Comparison of ENCODE assay signal across 8 cellular contexts in the genomic region with DNA sequence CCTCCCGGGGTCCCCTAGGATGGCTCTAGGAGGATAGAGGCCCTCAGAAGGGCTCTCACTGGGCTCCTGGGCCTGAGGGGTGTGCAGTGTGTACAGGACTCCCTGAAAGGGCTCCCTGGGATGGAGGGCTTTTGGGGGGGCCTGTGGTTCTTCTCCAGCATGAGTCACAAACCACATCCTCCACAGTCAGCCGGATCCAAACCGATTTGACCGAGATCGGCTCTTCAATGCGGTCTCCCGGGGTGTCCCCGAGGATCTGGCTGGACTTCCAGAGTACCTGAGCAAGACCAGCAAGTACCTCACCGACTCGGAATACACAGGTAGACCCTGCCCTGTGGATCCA. TPM values are rescaled to one million over a fixed set of nuclear protein-coding genes. Genes with fewer than 3 reads are reported as not detected.
DNase-seq lines count a peak whose midpoint lies in the region; ATAC-seq, FAIRE-seq and TF ChIP-seq lines count a peak whose summit lies in the region.

No MANE protein-coding gene starts in this region.

- H3K9me3 Mint-ChIP-seq in T-helper 2 cell treated with Interferon-gamma antibody and Interleukin-4, amounts not matched to agents 5 μg/mL and 100 μg/mL, for 36 hours = no peaks in the 10 kb centered on the region

- intact Hi-C loops in left colon (cut with DNase I, micrococcal nuclease) = no loop called here

- no peak overlapping the region for H3K27ac Mint-ChIP-seq in T-helper 2 cell treated with Interferon-gamma antibody and Interleukin-4, amounts not matched to agents 5 μg/mL and 100 μg/mL, for 36 hours

- ATAC-seq in left colon = no peak

- H3K27me3 Mint-ChIP-seq in T-helper 2 cell treated with Interferon-gamma antibody and Interleukin-4, amounts not matched to agents 5 μg/mL and 100 μg/mL, for 36 hours (ENCODE audit: low read depth) = no peaks in the 10 kb centered on the region

- peaks cover 30% of the 10 kb centered on the region for H3K4me1 Mint-ChIP-seq in T-helper 2 cell treated with Interferon-gamma antibody and Interleukin-4, amounts not matched to agents 5 μg/mL and 100 μg/mL, for 36 hours (ENCODE audit: low read depth)

- FAIRE-seq in H54 (lab: Jason Lieb, UNC) = peak; percentile 43

- TF ChIP-seq POLR2A in H54 (IDR thresholded peaks at IDR 0.05; ENCODE audit: low read depth, low read length) = no peak

- H3K4me3 Mint-ChIP-seq in T-helper 2 cell treated with Interferon-gamma antibody and Interleukin-4, amounts not matched to agents 5 μg/mL and 100 μg/mL, for 36 hours = peak overlapping the region; percentile 24

- H3K36me3 Mint-ChIP-seq in T-helper 2 cell treated with Interferon-gamma antibody and Interleukin-4, amounts not matched to agents 5 μg/mL and 100 μg/mL, for 36 hours (ENCODE audit: low read depth) = peaks cover 49% of the 10 kb centered on the region

- peak; percentile 69 for DNase-seq in H54 (ENCODE audit: insufficient read length, low spot score)
- peak; percentile 68 for DNase-seq in T-helper 2 cell treated with Interferon-gamma antibody and Interleukin-4, amounts not matched to agents 5 μg/mL and 100 μg/mL, for 36 hours (ENCODE audit: low spot score)
- peak; percentile 22 for DNase-seq in effector CD4-positive, alpha-beta T cell
- DNase-seq in stimulated activated CD8-positive, alpha-beta memory T cell treated with anti-CD3 and anti-CD28 coated beads, Interleukin-15, amount 100 ng/mL, for 1 hour (ENCODE audit: low read depth) = peak; percentile 29
- no peak for DNase-seq in NCI-H2196 treated with DMSO at 0.1 percent for 48 hours (lab: John Stamatoyannopoulos, UW; ENCODE audit: unreplicated experiment)
- DNase-seq in NCI-H748 (lab: John Stamatoyannopoulos, UW; ENCODE audit: unreplicated experiment) = no peak
- DNase-seq in left colon = no peak
- DNase-seq in OCI-M2 (lab: John Stamatoyannopoulos, UW; ENCODE audit: unreplicated experiment) = no peak

RNA-seq across cellular contexts. Expression of gene TRPV2, which starts 4.5 kb away (rescaled TPM):
- total RNA-seq in left colon = 1 to 10 TPM; 4.4 to 9.2 TPM

RNA-seq across cellular contexts. Expression of gene UBB, which starts 39.0 kb away (rescaled TPM):
- total RNA-seq in left colon = 1,000 to 10,000 TPM; 1,117 to 1,930 TPM

Comparison
In these comparisons a context has a peak if more than half of its experiments do, and no peak if none do; other contexts are left out.
1. DNase-seq: peak in H54 (single experiment), T-helper 2 cell treated with Interferon-gamma antibody and Interleukin-4, amounts not matched to agents 5 μg/mL and 100 μg/mL, for 36 hours (single experiment), effector CD4-positive, alpha-beta T cell (single experiment) and stimulated activated CD8-positive, alpha-beta memory T cell treated with anti-CD3 and anti-CD28 coated beads, Interleukin-15, amount 100 ng/mL, for 1 hour (single experiment); none in NCI-H2196 treated with DMSO at 0.1 percent for 48 hours (single experiment), NCI-H748 (single experiment), left colon (0 of 2) and OCI-M2 (single experiment).